In the genomic region with DNA sequence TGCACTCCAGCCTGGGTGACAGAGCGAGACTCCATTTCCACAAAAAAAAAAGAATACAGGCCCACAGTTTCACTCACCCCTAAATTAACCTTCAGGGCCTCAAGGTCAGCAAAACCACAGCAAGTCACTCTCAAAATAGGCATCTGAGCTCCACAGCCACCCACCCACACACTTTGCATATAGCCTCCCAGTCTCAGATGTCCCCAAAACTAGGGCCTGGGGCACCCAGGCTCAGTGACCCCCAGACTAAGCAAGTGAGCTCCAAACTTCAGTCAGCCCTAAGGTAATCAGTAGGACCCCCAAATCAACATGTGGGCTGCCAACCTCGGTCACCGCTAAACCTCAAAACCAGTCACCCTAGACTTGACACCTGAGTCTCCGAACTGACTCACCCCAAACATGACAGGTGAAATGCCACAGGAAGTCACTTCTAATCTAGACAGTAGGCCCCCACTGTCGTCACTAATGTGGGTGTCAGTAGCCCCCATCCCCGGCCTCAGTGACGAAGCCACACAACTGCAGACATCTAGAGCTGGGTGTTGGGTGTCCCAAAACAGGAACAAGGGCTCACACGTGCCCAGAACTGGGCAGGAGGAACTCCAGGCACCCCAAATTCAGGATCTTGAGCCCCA, we compare ENCODE assay signal across 8 cellular contexts. TPM values are rescaled to one million over a fixed set of nuclear protein-coding genes. Genes with fewer than 3 reads are reported as not detected.
DNase-seq lines count a peak whose midpoint lies in the region; ATAC-seq and TF ChIP-seq lines count a peak whose summit lies in the region.
"Had no signal": no experiment of that assay in that cellular context is flagged by ENCODE, and none has a peak within 500 bp of the region (broad histone marks: within the 10 kb centered on the region; RNA-seq: fewer than 3 reads in every experiment).

No MANE protein-coding gene starts in this region.

- H3K9me3 Mint-ChIP-seq in activated T-cell treated with anti-CD3 and anti-CD28 coated beads, Interleukin-2, amount 50 U/mL, for 72 hours = no peaks in the 10 kb centered on the region

- peak overlapping the region; percentile 74 to 81 for H3K4me3 Mint-ChIP-seq in activated T-cell treated with anti-CD3 and anti-CD28 coated beads, Interleukin-2, amount 50 U/mL, for 72 hours

- H3K27ac Mint-ChIP-seq in activated T-cell treated with anti-CD3 and anti-CD28 coated beads, Interleukin-2, amount 50 U/mL, for 72 hours = peak overlapping the region; percentile 89

- ATAC-seq in HG03558 (IDR thresholded peaks at IDR 0.05; ENCODE audit: extremely low read depth, unreplicated experiment) = peak; percentile 48
- ATAC-seq in activated T-cell treated with anti-CD3 and anti-CD28 coated beads, Interleukin-2, amount 50 U/mL, for 72 hours (replicated peaks in 1 of 2) = peak; percentile 90 to 95

- DNase-seq in GM20000 (ENCODE audit: low spot score) (peak; percentile 90), retina (no peak), iPS-NIHi11 (ENCODE audit: low spot score) (no peak), dermis blood vessel endothelial cell (no peak)
- DNase-seq in activated T-cell treated with anti-CD3 and anti-CD28 coated beads, Interleukin-2, amount 50 U/mL, for 72 hours = peak; percentile 90 to 94
- DNase-seq in stimulated activated CD4-positive, alpha-beta T cell treated with anti-CD3 and anti-CD28 coated beads, Interleukin-2, amount 100 ng/mL, for 4 hours (ENCODE audit: low read depth) = peak; percentile 90

- no peak for TF ChIP-seq CTCF in GM20000 (IDR thresholded peaks at IDR 0.05; ENCODE audit: extremely low read depth, missing control alignments)

- peaks cover 8% of the 10 kb centered on the region for H3K27me3 Mint-ChIP-seq in activated T-cell treated with anti-CD3 and anti-CD28 coated beads, Interleukin-2, amount 50 U/mL, for 72 hours (ENCODE audit: low read depth)

- peaks cover 77% of the 10 kb centered on the region for H3K4me1 Mint-ChIP-seq in activated T-cell treated with anti-CD3 and anti-CD28 coated beads, Interleukin-2, amount 50 U/mL, for 72 hours (ENCODE audit: low read depth)

- no peaks in the 10 kb centered on the region for H3K36me3 Mint-ChIP-seq in activated T-cell treated with anti-CD3 and anti-CD28 coated beads, Interleukin-2, amount 50 U/mL, for 72 hours (ENCODE audit: insufficient read depth in 2 of 2)

RNA-seq across cellular contexts. Expression of gene RABAC1, which starts 13.9 kb away (rescaled TPM):
- total RNA-seq in activated T-cell treated with anti-CD3 and anti-CD28 coated beads, Interleukin-2, amount 50 U/mL, for 72 hours = 10 to 100 TPM; 64.5 to 81.0 TPM
- 73.9 and 132 TPM in 2 replicates for total RNA-seq in dermis blood vessel endothelial cell

RNA-seq across cellular contexts. Expression of gene ERFL, which starts 17.0 kb away (rescaled TPM):
- total RNA-seq in activated T-cell treated with anti-CD3 and anti-CD28 coated beads, Interleukin-2, amount 50 U/mL, for 72 hours = 1 to 10 TPM; 3.3 to 4.1 TPM
- total RNA-seq in dermis blood vessel endothelial cell = not detected in 2 replicates
- total RNA-seq: lung microvascular endothelial cell had no signal

RNA-seq across cellular contexts. Expression of gene ATP1A3, which starts 48.8 kb away (rescaled TPM):
- 1 to 10 TPM; 4.3 to 6.2 TPM for total RNA-seq in activated T-cell treated with anti-CD3 and anti-CD28 coated beads, Interleukin-2, amount 50 U/mL, for 72 hours
- total RNA-seq in dermis blood vessel endothelial cell = under 0.01 and 0.05 TPM in 2 replicates
- total RNA-seq: lung microvascular endothelial cell had no signal

Comparison
In these comparisons a context has a peak if more than half of its experiments do, and no peak if none do; other contexts are left out.
1. DNase-seq: peak in GM20000 (single experiment), activated T-cell treated with anti-CD3 and anti-CD28 coated beads, Interleukin-2, amount 50 U/mL, for 72 hours (2 of 2) and stimulated activated CD4-positive, alpha-beta T cell treated with anti-CD3 and anti-CD28 coated beads, Interleukin-2, amount 100 ng/mL, for 4 hours (single experiment); none in retina (single experiment), iPS-NIHi11 (single experiment) and dermis blood vessel endothelial cell (single experiment).